Comparison of ENCODE assay signal across 35 cellular contexts in genomic region chr5:162558120-162558519, GRCh38.
"Had no signal": no experiment of that assay in that cellular context is flagged by ENCODE, and none has a peak within 500 bp of the region (broad histone marks: within the 10 kb centered on the region; RNA-seq: fewer than 3 reads in every experiment).

No MANE protein-coding gene starts in this region.

- H3K9ac ChIP-seq: KMS-11 had no signal

- H3K4me2 ChIP-seq: KMS-11 had no signal

- H3K9me3 ChIP-seq: MG63 had no signal

- H3K27ac ChIP-seq: KMS-11 had no signal

- H3K36me3 ChIP-seq: MG63 had no signal

- H3K4me3 ChIP-seq: MG63 had no signal

- DNase-seq: Karpas-422, Kasumi-1, KG1, MG63, MV-4-11, NCI-H1048, NCI-H1092, NCI-H1092 treated with DMSO at 0.1 percent for 48 hours, NCI-H1105, NCI-H1105 treated with DMSO at 0.1 percent for 48 hours, NCI-H1417, NCI-H1417 treated with DMSO at 0.1 percent for 48 hours, NCI-H1436, NCI-H1436 treated with DMSO at 0.1 percent for 48 hours, NCI-H146, NCI-H1694, NCI-H1694 treated with DMSO at 0.1 percent for 48 hours, NCI-H187, NCI-H187 treated with DMSO at 0.1 percent for 48 hours, NCI-H1930, NCI-H2029, NCI-H2029 treated with DMSO at 0.1 percent for 48 hours, NCI-H2081, NCI-H2081 treated with DMSO at 0.1 percent for 48 hours, NCI-H2107, NCI-H2171, NCI-H2171 treated with DMSO at 0.1 percent for 48 hours, NCI-H2227 treated with DMSO at 0.1 percent for 48 hours, NCI-H226, NCI-H345, NCI-H446, NCI-H446 treated with DMSO at 0.1 percent for 48 hours, NCI-H510A, NCI-H510A treated with DMSO at 0.1 percent for 48 hours had no signal

- H3K27me3 ChIP-seq: MG63 had no signal
